In the genomic region with DNA sequence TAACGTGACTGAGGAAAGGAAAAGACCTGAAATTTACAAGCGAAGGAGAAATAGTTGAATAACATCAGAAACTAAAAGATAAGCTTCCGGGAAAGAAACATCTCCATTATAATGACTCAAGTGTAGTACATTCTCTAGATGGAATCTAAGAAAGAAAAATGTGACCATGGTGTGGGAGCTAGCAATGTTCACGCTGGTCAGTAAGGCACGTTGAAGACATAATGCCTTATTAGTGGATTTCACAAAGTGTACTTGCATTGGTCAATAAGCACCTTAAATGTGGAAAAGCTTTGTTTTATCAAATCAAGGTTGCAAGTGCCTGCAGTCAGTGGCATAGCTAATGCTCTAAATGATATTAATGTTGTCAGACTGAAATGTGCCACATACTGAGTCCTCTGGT, we compare ENCODE assay signal across 9 cellular contexts. TPM values are rescaled to one million over a fixed set of nuclear protein-coding genes. Genes with fewer than 3 reads are reported as not detected.
DNase-seq lines count a peak whose midpoint lies in the region; ATAC-seq and TF ChIP-seq lines count a peak whose summit lies in the region.
"Had no signal": no experiment of that assay in that cellular context is flagged by ENCODE, and none has a peak within 500 bp of the region (broad histone marks: within the 10 kb centered on the region; RNA-seq: fewer than 3 reads in every experiment).

No MANE protein-coding gene starts in this region.

- H4K5ac ChIP-seq in H9 (ENCODE audit: insufficient read length, low read depth, low read length): no peak overlapping the region

- CTCF ChIA-PET in activated CD4-positive, alpha-beta memory T cell treated with anti-CD3 and anti-CD28 coated beads, Interleukin-2, amount 10 ng/mL, durations not matched to agents 7 days and 5 days (lab: Charles Lee): interaction anchor here (0.6 kb wide), 1 partner anchor 95 kb away, joined by 3 read pairs; no protein-coding TSS in a partner anchor

- peak overlapping the region; percentile 53 for H3K27ac ChIP-seq in H9 (ENCODE audit: insufficient read length, low read depth, low read length)
- H3K27ac ChIP-seq in iPS-18a (ENCODE audit: low read length): no peak overlapping the region
- no peak overlapping the region for H3K27ac ChIP-seq in skeletal muscle tissue (ENCODE audit: low read depth, low read length)

- H2AK5ac ChIP-seq in H9 (ENCODE audit: insufficient read length, low read length): no peak overlapping the region

- no peak overlapping the region for H3K56ac ChIP-seq in H9 (ENCODE audit: insufficient read length, low read depth, low read length)

- H3T11ph ChIP-seq in H9 (ENCODE audit: low read length): no peak overlapping the region

- no peak overlapping the region for H4K91ac ChIP-seq in H9 (ENCODE audit: insufficient read length, low read depth, low read length)

- peaks cover 32 to 47% of the 10 kb centered on the region in 2 experiments for H3K4me1 Mint-ChIP-seq in H9
- H3K4me1 Mint-ChIP-seq in activated CD4-positive, alpha-beta memory T cell treated with anti-CD3 and anti-CD28 coated beads, Interleukin-2, amount 10 ng/mL, durations not matched to agents 7 days and 5 days: peaks cover 13% of the 10 kb centered on the region

- no peak for DNase-seq in H9
- no peak for DNase-seq in activated CD4-positive, alpha-beta memory T cell treated with anti-CD3 and anti-CD28 coated beads, Interleukin-2, amount 10 ng/mL, durations not matched to agents 7 days and 5 days
- no peak for DNase-seq in NCI-H2171 treated with DMSO at 0.1 percent for 48 hours (lab: John Stamatoyannopoulos, UW)
- no peak for DNase-seq in NCI-H526 (lab: John Stamatoyannopoulos, UW)
- DNase-seq: activated CD4-positive, alpha-beta T cell treated with anti-CD3 and anti-CD28 coated beads for 4 hours had no signal

- H3K4me3 ChIP-seq in iPS-18a (ENCODE audit: low read length) (peak overlapping the region; percentile 85), skeletal muscle tissue (ENCODE audit: low read length in 3 of 3) (peak overlapping the region; percentile 63 to 86 (median 80))

- peak overlapping the region; percentile 97 for H3K4me2 ChIP-seq in H9 (ENCODE audit: insufficient read depth, insufficient read length, low read length)

- no peak overlapping the region for H2BK120ac ChIP-seq in H9 (ENCODE audit: low read depth, low read length, poor library complexity, severe bottlenecking)

- no CpG with 5 or more reads among the region's 5 CpGs for WGBS in H9 (ENCODE audit: extremely low coverage, insufficient read length, low lambda C conversion rate)

- H3K9me3 Mint-ChIP-seq in H9: no peaks in the 10 kb centered on the region
- peaks cover 3% of the 10 kb centered on the region for H3K9me3 Mint-ChIP-seq in activated CD4-positive, alpha-beta memory T cell treated with anti-CD3 and anti-CD28 coated beads, Interleukin-2, amount 10 ng/mL, durations not matched to agents 7 days and 5 days

- no peaks in the 10 kb centered on the region for H3K79me1 ChIP-seq in H9 (ENCODE audit: insufficient read depth, low read depth, low read length, poor library complexity, severe bottlenecking)

- no peak overlapping the region for H3K14ac ChIP-seq in H9 (ENCODE audit: insufficient read depth, low read length)

- no peaks in the 10 kb centered on the region for H3K36me3 ChIP-seq in iPS-18a (ENCODE audit: control insufficient read depth, low read depth, low read length)
- H3K36me3 ChIP-seq in skeletal muscle tissue (ENCODE audit: control insufficient read depth in 3 of 3, insufficient read depth in 3 of 3, low read length in 3 of 3): no peaks in the 10 kb centered on the region

- peaks cover 3% of the 10 kb centered on the region; the same call in 1 of the 2 replicates for H3K4me1 ChIP-seq in H9 (ENCODE audit: insufficient read depth, low read length)
- H3K4me1 ChIP-seq in iPS-18a (ENCODE audit: control insufficient read depth, low read depth, low read length): peaks cover 20% of the 10 kb centered on the region
- peaks cover 25 to 35% (median 25%) of the 10 kb centered on the region in 3 donors for H3K4me1 ChIP-seq in skeletal muscle tissue (ENCODE audit: control insufficient read depth in 3 of 3, insufficient read depth in 3 of 3, low read length in 3 of 3)

- POLR2A ChIA-PET in activated CD4-positive, alpha-beta memory T cell treated with anti-CD3 and anti-CD28 coated beads, Interleukin-2, amount 10 ng/mL, durations not matched to agents 7 days and 5 days (lab: Charles Lee): no interaction called here

- no peak for TF ChIP-seq CTCF in H9 (conservative IDR thresholded peaks at IDR 0.05)

- peaks cover 16% of the 10 kb centered on the region for H3K27me3 Mint-ChIP-seq in H9 (ENCODE audit: low read depth)
- H3K27me3 Mint-ChIP-seq in activated CD4-positive, alpha-beta memory T cell treated with anti-CD3 and anti-CD28 coated beads, Interleukin-2, amount 10 ng/mL, durations not matched to agents 7 days and 5 days: peaks cover 37% of the 10 kb centered on the region

- H3K4me3 Mint-ChIP-seq in H9: peak overlapping the region; percentile 85 to 94
- peak overlapping the region; percentile 50 for H3K4me3 Mint-ChIP-seq in activated CD4-positive, alpha-beta memory T cell treated with anti-CD3 and anti-CD28 coated beads, Interleukin-2, amount 10 ng/mL, durations not matched to agents 7 days and 5 days

- H4K20me1 ChIP-seq in H9 (ENCODE audit: control insufficient read depth, insufficient read depth, insufficient read length): no peaks in the 10 kb centered on the region

- ATAC-seq in GM21737 (IDR thresholded peaks at IDR 0.05; ENCODE audit: unreplicated experiment) (no peak), HG02885 (IDR thresholded peaks at IDR 0.05; ENCODE audit: poor library complexity, unreplicated experiment) (no peak)

- H3K27ac Mint-ChIP-seq in H9: peak overlapping the region; percentile 46 to 94 (median 72); a peak in 6 of 7 replicates
- H3K27ac Mint-ChIP-seq in activated CD4-positive, alpha-beta memory T cell treated with anti-CD3 and anti-CD28 coated beads, Interleukin-2, amount 10 ng/mL, durations not matched to agents 7 days and 5 days: no peak overlapping the region

- H3K18ac ChIP-seq in H9 (ENCODE audit: insufficient read length, low read depth, low read length): no peak overlapping the region

- H3K9ac ChIP-seq in H9 (ENCODE audit: extremely low read depth, insufficient read length, low read length) (peak overlapping the region; percentile 60), iPS-18a (ENCODE audit: low read length) (peak overlapping the region; percentile 80), skeletal muscle tissue (ENCODE audit: low read depth in 1 of 3, low read length in 3 of 3) (peak overlapping the region; percentile 40 to 83 (median 80))

- H3K27me3 ChIP-seq in H9 (ENCODE audit: insufficient read depth, low read length) (no peaks in the 10 kb centered on the region; the same call in 1 of the 2 replicates), iPS-18a (ENCODE audit: control insufficient read depth, insufficient read depth, low read length) (peaks cover 15% of the 10 kb centered on the region), skeletal muscle tissue (ENCODE audit: control insufficient read depth in 3 of 3, insufficient read depth in 3 of 3, low read length in 3 of 3) (no peaks in the 10 kb centered on the region)

- no peak overlapping the region for H2BK20ac ChIP-seq in H9 (ENCODE audit: low read depth, low read length, poor library complexity, severe bottlenecking)

- no peak overlapping the region for H2BK5ac ChIP-seq in H9 (ENCODE audit: insufficient read length, low read length)

- peaks cover 25% of the 10 kb centered on the region for H3K23me2 ChIP-seq in H9 (ENCODE audit: insufficient read length, low read depth, low read length, poor library complexity, severe bottlenecking)

- H3K36me3 Mint-ChIP-seq in H9 (ENCODE audit: insufficient read depth in 1 of 3, low read depth in 3 of 3): peaks cover 0 to 4% (median 0%) of the 10 kb centered on the region in 3 experiments; a peak in 2 of 7 replicates
- H3K36me3 Mint-ChIP-seq in activated CD4-positive, alpha-beta memory T cell treated with anti-CD3 and anti-CD28 coated beads, Interleukin-2, amount 10 ng/mL, durations not matched to agents 7 days and 5 days (ENCODE audit: low read depth): peaks cover 2% of the 10 kb centered on the region

- no peaks in the 10 kb centered on the region for H3K9me3 ChIP-seq in H9 (ENCODE audit: control insufficient read depth, low read depth, low read length)
- no peaks in the 10 kb centered on the region for H3K9me3 ChIP-seq in iPS-18a (ENCODE audit: control insufficient read depth, low read depth, low read length)
- no peaks in the 10 kb centered on the region for H3K9me3 ChIP-seq in skeletal muscle tissue (ENCODE audit: control insufficient read depth in 3 of 3, low read length in 3 of 3)

- H2BK15ac ChIP-seq in H9 (ENCODE audit: low read depth, low read length): no peak overlapping the region

- no peak overlapping the region for H2AFZ ChIP-seq in H9 (ENCODE audit: low read length)

- no peak overlapping the region for H2BK12ac ChIP-seq in H9 (ENCODE audit: insufficient read length, low read depth, low read length)

- H3K4ac ChIP-seq in H9 (ENCODE audit: low read depth, low read length): no peak overlapping the region

- peaks cover 18% of the 10 kb centered on the region; the same call in 1 of the 2 replicates for H3K79me2 ChIP-seq in H9 (ENCODE audit: insufficient read depth, low read length)

- no peak overlapping the region for H4K8ac ChIP-seq in H9 (replicated peaks; ENCODE audit: insufficient read length, low read depth, low read length)

- H3K23ac ChIP-seq in H9 (ENCODE audit: insufficient read length, low read depth, low read length): no peak overlapping the region

RNA-seq across cellular contexts. Expression of a gene that starts 2.8 kb away (rescaled TPM):
- 41.7 and 43.5 TPM in 2 replicates for total RNA-seq in H9 (2021)
- under 1 TPM; 0.18 to 0.38 TPM for total RNA-seq in activated CD4-positive, alpha-beta memory T cell treated with anti-CD3 and anti-CD28 coated beads, Interleukin-2, amount 10 ng/mL, durations not matched to agents 7 days and 5 days
- 12.5 TPM for total RNA-seq in skeletal muscle tissue
